18 cellular contexts compared by ENCODE assay signal in the genomic region with DNA sequence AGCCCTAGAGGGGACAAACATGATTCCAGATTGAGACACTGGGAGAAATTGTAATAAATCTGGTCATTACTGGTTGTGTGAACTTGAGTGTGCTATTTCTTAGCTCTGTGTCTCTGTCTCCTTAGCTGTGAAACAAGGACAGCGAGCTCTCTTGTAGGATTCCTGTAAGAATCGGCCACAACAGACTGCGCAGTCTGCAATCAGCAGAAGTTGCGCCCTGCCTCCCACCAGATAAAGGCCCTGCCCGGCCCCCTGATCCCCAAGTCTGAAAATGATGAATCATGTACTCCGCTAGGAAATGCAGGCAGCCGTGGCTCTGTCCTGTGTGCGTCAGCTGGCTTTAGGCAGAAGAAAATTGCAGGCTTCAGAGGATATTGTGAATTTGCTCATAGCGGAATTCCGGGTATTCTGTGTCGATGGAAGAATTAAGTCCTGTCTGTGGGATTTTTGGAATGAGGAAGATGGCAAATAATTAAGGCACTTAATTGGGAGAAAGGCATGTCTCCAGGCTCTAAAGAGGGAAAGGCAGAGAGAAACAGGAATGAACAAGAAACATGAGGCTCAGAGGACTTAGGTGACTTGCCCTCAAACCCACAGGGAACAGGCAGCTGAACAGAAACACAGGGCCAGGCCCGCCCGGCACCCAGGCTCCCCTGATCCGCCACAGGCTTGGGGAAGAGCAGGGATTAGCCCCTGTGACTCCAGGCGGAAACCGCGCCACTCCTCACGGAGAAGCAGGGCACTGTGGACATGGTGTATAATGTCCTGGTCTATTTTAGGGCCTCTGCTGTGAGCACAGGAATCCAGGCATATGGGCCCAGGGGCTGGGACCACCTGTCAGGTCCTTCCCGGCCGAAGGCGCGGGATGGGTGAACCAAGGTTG. TPM values are rescaled to one million over a fixed set of nuclear protein-coding genes. Genes with fewer than 3 reads are reported as not detected.
DNase-seq lines count a peak whose midpoint lies in the region; ATAC-seq and TF ChIP-seq lines count a peak whose summit lies in the region.
"Had no signal": no experiment of that assay in that cellular context is flagged by ENCODE, and none has a peak within 500 bp of the region (broad histone marks: within the 10 kb centered on the region; RNA-seq: fewer than 3 reads in every experiment).

No MANE protein-coding gene starts in this region.

- H4K20me1 ChIP-seq in osteoblast (ENCODE audit: insufficient read depth, low read length) = no peaks in the 10 kb centered on the region

- no peaks in the 10 kb centered on the region for H3K9me3 ChIP-seq in osteoblast (ENCODE audit: low read depth, low read length)
- no peaks in the 10 kb centered on the region for H3K9me3 ChIP-seq in lower lobe of right lung
- H3K9me3 ChIP-seq in uterus = no peaks in the 10 kb centered on the region
- H3K9me3 ChIP-seq: esophagus muscularis mucosa, upper lobe of left lung had no signal

- H3K27ac ChIP-seq in osteoblast (ENCODE audit: low read depth, low read length) = no peak overlapping the region
- H3K27ac ChIP-seq in lower lobe of right lung = no peak overlapping the region
- no peak overlapping the region for H3K27ac ChIP-seq in uterus
- H3K27ac ChIP-seq: esophagus muscularis mucosa, SK-N-MC, upper lobe of left lung had no signal

- TF ChIP-seq CTCF in fibroblast of villous mesenchyme (IDR thresholded peaks at IDR 0.05; ENCODE audit: insufficient read depth, low read depth, low read length) (no peak), osteoblast (IDR thresholded peaks at IDR 0.05; ENCODE audit: extremely low read depth, low read depth, low read length) (no peak), lower lobe of right lung (IDR thresholded peaks at IDR 0.05) (no peak), uterus (IDR thresholded peaks at IDR 0.05) (no peak)

- H3K4me2 ChIP-seq in osteoblast (ENCODE audit: insufficient read depth, low read length) = no peak overlapping the region

- no peak overlapping the region for H3K4me3 ChIP-seq in fibroblast of villous mesenchyme (ENCODE audit: low read depth, low read length)
- no peak overlapping the region for H3K4me3 ChIP-seq in osteoblast (ENCODE audit: insufficient read depth, low read length)
- H3K4me3 ChIP-seq in lower lobe of right lung = no peak overlapping the region
- H3K4me3 ChIP-seq in uterus = no peak overlapping the region
- H3K4me3 ChIP-seq: esophagus muscularis mucosa, SK-N-MC, upper lobe of left lung had no signal

- ATAC-seq in lower lobe of right lung (no peak), GM19023 (IDR thresholded peaks at IDR 0.05; ENCODE audit: unreplicated experiment) (no peak)
- ATAC-seq: PC-3 had no signal

- intact Hi-C loops in lower lobe of right lung (cut with DNase I) = no loop called here
- intact Hi-C loops in uterus (cut with DNase I; ENCODE audit: low total_unique reads) = no loop called here

- TF ChIP-seq POLR2A in uterus (IDR thresholded peaks at IDR 0.05) = no peak

- no peaks in the 10 kb centered on the region for H3K4me1 ChIP-seq in osteoblast (ENCODE audit: insufficient read depth, low read length)
- H3K4me1 ChIP-seq in lower lobe of right lung = no peaks in the 10 kb centered on the region
- no peaks in the 10 kb centered on the region for H3K4me1 ChIP-seq in uterus
- H3K4me1 ChIP-seq: esophagus muscularis mucosa, upper lobe of left lung had no signal

- H3K36me3 ChIP-seq in osteoblast (ENCODE audit: insufficient read depth, low read length) = no peaks in the 10 kb centered on the region
- H3K36me3 ChIP-seq in lower lobe of right lung = no peaks in the 10 kb centered on the region
- no peaks in the 10 kb centered on the region for H3K36me3 ChIP-seq in uterus
- H3K36me3 ChIP-seq: esophagus muscularis mucosa, upper lobe of left lung had no signal

- H3K27me3 ChIP-seq in osteoblast (ENCODE audit: insufficient read depth, low read length) (peaks cover 26% of the 10 kb centered on the region), lower lobe of right lung (ENCODE audit: low read depth) (peaks cover 23% of the 10 kb centered on the region), uterus (no peaks in the 10 kb centered on the region)
- H3K27me3 ChIP-seq: upper lobe of left lung had no signal

- H2AFZ ChIP-seq in osteoblast (ENCODE audit: low read length) = no peak overlapping the region

- no peaks in the 10 kb centered on the region for H3K79me2 ChIP-seq in osteoblast (ENCODE audit: insufficient read depth, low read length)

- DNase-seq in NCI-H2227 (lab: John Stamatoyannopoulos, UW; ENCODE audit: unreplicated experiment) (peak; percentile 55), amniotic stem cell (lab: John Stamatoyannopoulos, UW) (peak; percentile 36), fibroblast of villous mesenchyme (ENCODE audit: low read depth) (peak; percentile 94), osteoblast (ENCODE audit: insufficient read length, low spot score, missing footprints) (peak; percentile 73), lower lobe of right lung (no peak), uterus (no peak)
- no peak for DNase-seq in activated naive CD4-positive, alpha-beta T cell treated with anti-CD3 and anti-CD28 coated beads, Interleukin-2, amount 50 U/mL, for 16 hours
- DNase-seq: activated CD4-positive, alpha-beta T cell treated with anti-CD3 and anti-CD28 coated beads, Interleukin-2, amount 10 ng/mL, durations not matched to agents 24 days and 14 days; KG1; left cardiac atrium; NCI-H2081 treated with DMSO at 0.1 percent for 48 hours; NCI-H526; PC-3; T1000; upper lobe of left lung had no signal

RNA-seq across cellular contexts. Expression of gene MEG3, which starts 34.9 kb away (rescaled TPM):
- total RNA-seq in fibroblast of villous mesenchyme = 120 and 187 TPM in 2 replicates
- 200 and 269 TPM in 2 replicates for total RNA-seq in osteoblast
- total RNA-seq in lower lobe of right lung = 16.6 TPM
- 100 to 1,000 TPM in 2 of 4 donors, 10 to 100 TPM in 2; 34.1 to 265 (median 119) TPM for total RNA-seq in uterus
- total RNA-seq: activated CD4-positive, alpha-beta T cell treated with anti-CD3 and anti-CD28 coated beads, Interleukin-2, amount 10 ng/mL, durations not matched to agents 24 days and 14 days; PC-3 had no signal

Comparison
In these comparisons a context has a peak if more than half of its experiments do, and no peak if none do; other contexts are left out.
1. DNase-seq: peak in NCI-H2227 (single experiment), amniotic stem cell (single experiment), fibroblast of villous mesenchyme (single experiment) and osteoblast (single experiment); none in lower lobe of right lung (single experiment), activated naive CD4-positive, alpha-beta T cell treated with anti-CD3 and anti-CD28 coated beads, Interleukin-2, amount 50 U/mL, for 16 hours (single experiment) and uterus (0 of 2).